In the genomic region with DNA sequence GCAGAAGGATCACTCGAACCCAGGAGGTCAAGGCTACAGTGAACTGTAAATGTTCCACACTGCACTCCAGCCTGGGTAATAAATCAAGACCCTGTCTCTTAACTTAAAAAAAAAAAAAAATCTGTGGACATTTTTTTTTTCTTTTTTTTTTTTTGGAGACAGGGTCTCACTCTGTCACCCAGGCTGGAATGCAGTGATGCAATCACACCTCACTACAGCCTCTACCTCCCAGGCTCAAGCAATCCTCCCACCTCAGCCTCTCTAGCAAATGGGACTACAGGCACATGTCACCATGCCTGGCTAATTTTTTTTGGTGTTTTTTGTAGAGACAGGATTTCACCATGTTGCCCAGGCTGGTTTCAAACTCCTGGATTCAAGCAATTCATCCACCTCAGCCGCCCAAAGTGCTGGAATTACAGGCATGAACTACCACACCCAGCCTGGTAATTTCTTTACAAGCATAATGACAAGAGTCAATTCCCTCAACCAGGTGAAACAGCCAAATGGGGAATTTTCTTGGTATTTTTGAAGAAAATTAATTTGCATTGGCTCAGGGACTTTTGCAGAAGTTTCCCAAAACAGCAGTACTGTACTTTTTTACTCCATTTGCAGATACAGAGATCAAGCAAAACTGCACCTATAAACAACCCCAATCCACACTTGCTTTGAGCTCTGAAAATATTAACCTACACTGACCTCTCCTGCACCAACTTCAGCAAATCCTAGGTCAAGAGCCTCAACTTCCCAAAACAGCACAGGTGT, we compare ENCODE assay signal across 17 cellular contexts. TPM values are rescaled to one million over a fixed set of nuclear protein-coding genes. Genes with fewer than 3 reads are reported as not detected.
DNase-seq lines count a peak whose midpoint lies in the region; ATAC-seq, FAIRE-seq and TF ChIP-seq lines count a peak whose summit lies in the region.
"Had no signal": no experiment of that assay in that cellular context is flagged by ENCODE, and none has a peak within 500 bp of the region (broad histone marks: within the 10 kb centered on the region; RNA-seq: fewer than 3 reads in every experiment).

No MANE protein-coding gene starts in this region.

- no peak overlapping the region for H3K4me3 Mint-ChIP-seq in activated naive CD4-positive, alpha-beta T cell treated with anti-CD3 and anti-CD28 coated beads for 36 hours
- H3K4me3 Mint-ChIP-seq in WTC11: no peak overlapping the region
- H3K4me3 Mint-ChIP-seq: CD4-positive, alpha-beta T cell had no signal

- peak overlapping the region in 1 of 2 donors; percentile 34 for H3K27ac ChIP-seq in small intestine (ENCODE audit: low read depth in 1 of 2, low read length in 1 of 2)
- H3K27ac ChIP-seq: SJCRH30, uterus had no signal

- H3K9me3 ChIP-seq in small intestine (ENCODE audit: control insufficient read depth, low read depth): no peaks in the 10 kb centered on the region
- H3K9me3 ChIP-seq: SJCRH30, uterus had no signal

- H3K36me3 Mint-ChIP-seq in activated naive CD4-positive, alpha-beta T cell treated with anti-CD3 and anti-CD28 coated beads for 36 hours (ENCODE audit: low read depth): peaks cover 4% of the 10 kb centered on the region
- H3K36me3 Mint-ChIP-seq in WTC11: no peaks in the 10 kb centered on the region

- DNase-seq in activated naive CD4-positive, alpha-beta T cell treated with anti-CD3 and anti-CD28 coated beads for 36 hours: peak; percentile 45
- no peak for DNase-seq in activated naive CD4-positive, alpha-beta T cell treated with Interleukin-2 at 50 U/mL for 16 hours
- DNase-seq in GM18507 (ENCODE audit: extremely low spot score, insufficient read length, low read depth): no peak
- DNase-seq in WTC11 (ENCODE audit: low spot score): no peak
- peak; percentile 26 for DNase-seq in small intestine
- no peak for DNase-seq in islet precursor cell
- no peak for DNase-seq in GDM1 (lab: John Stamatoyannopoulos, UW)
- DNase-seq: activated CD4-positive, alpha-beta T cell treated with anti-CD3 and anti-CD28 coated beads, Interleukin-2, amount 50 U/mL, for 48 hours; CD4-positive, alpha-beta T cell; MM.1S; NCI-H1930; SJCRH30; stimulated activated CD4-positive, alpha-beta T cell treated with anti-CD3 and anti-CD28 coated beads, Interleukin-12 subunit alpha, Interleukin-12 subunit beta, amount 100 ng/mL, for 4 hours; stimulated activated naive CD4-positive, alpha-beta T cell treated with Interleukin-2 at 50 U/mL for 16 hours; uterus had no signal

- intact Hi-C loops in activated naive CD4-positive, alpha-beta T cell treated with anti-CD3 and anti-CD28 coated beads for 36 hours (cut with micrococcal nuclease): loop anchor here (1.0 to 2.0 kb wide), 2 partner anchors 9 to 14 kb away; no protein-coding TSS in a partner anchor

- no peaks in the 10 kb centered on the region for H3K27me3 Mint-ChIP-seq in activated naive CD4-positive, alpha-beta T cell treated with anti-CD3 and anti-CD28 coated beads for 36 hours (ENCODE audit: low read depth)
- no peaks in the 10 kb centered on the region for H3K27me3 Mint-ChIP-seq in WTC11 (ENCODE audit: low read depth)
- H3K27me3 Mint-ChIP-seq: CD4-positive, alpha-beta T cell had no signal

- FAIRE-seq in GM18507 (lab: Jason Lieb, UNC): peak; percentile 83
- FAIRE-seq in small intestine (lab: Jason Lieb, UNC): no peak
- FAIRE-seq: TTC549 had no signal

- no peaks in the 10 kb centered on the region for H3K27me3 ChIP-seq in small intestine (ENCODE audit: control insufficient read depth in 2 of 2, insufficient read depth in 2 of 2, low read length in 2 of 2)
- H3K27me3 ChIP-seq: SJCRH30, uterus had no signal

- H3K27ac Mint-ChIP-seq in activated naive CD4-positive, alpha-beta T cell treated with anti-CD3 and anti-CD28 coated beads for 36 hours: peak overlapping the region; percentile 76
- H3K27ac Mint-ChIP-seq in WTC11: peak overlapping the region; percentile 25; the same call in 1 of the 2 replicates
- H3K27ac Mint-ChIP-seq: CD4-positive, alpha-beta T cell had no signal

- peaks cover under 1 to 2% of the 10 kb centered on the region in 2 donors for H3K4me1 ChIP-seq in small intestine (ENCODE audit: control insufficient read depth in 2 of 2, insufficient read depth in 1 of 2, low read depth in 1 of 2, low read length in 1 of 2)

- 51 to 82% (median 64%) methylated on average over 2 of the region's 2 CpGs for WGBS in small intestine, 3 donors

- POLR2A ChIA-PET in WTC11 (lab: Charles Lee): no interaction called here

- H3K4me1 Mint-ChIP-seq in activated naive CD4-positive, alpha-beta T cell treated with anti-CD3 and anti-CD28 coated beads for 36 hours (ENCODE audit: low read depth): peaks cover 39% of the 10 kb centered on the region
- peaks cover 17% of the 10 kb centered on the region for H3K4me1 Mint-ChIP-seq in WTC11

- H3K4me3 ChIP-seq in small intestine (ENCODE audit: low read depth in 1 of 2, low read length in 2 of 2): no peak overlapping the region
- H3K4me3 ChIP-seq: SJCRH30, uterus had no signal

- CTCF ChIA-PET in activated naive CD4-positive, alpha-beta T cell treated with anti-CD3 and anti-CD28 coated beads for 36 hours (lab: Charles Lee): no interaction called here
- CTCF ChIA-PET in WTC11 (lab: Charles Lee): no interaction called here

- H3K9me3 Mint-ChIP-seq in activated naive CD4-positive, alpha-beta T cell treated with anti-CD3 and anti-CD28 coated beads for 36 hours: no peaks in the 10 kb centered on the region
- H3K9me3 Mint-ChIP-seq in WTC11: no peaks in the 10 kb centered on the region
- H3K9me3 Mint-ChIP-seq: CD4-positive, alpha-beta T cell had no signal

- no peak for TF ChIP-seq CTCF in WTC11 (IDR thresholded peaks at IDR 0.05)

- peaks cover 2% of the 10 kb centered on the region in 2 donors for H3K36me3 ChIP-seq in small intestine (ENCODE audit: control insufficient read depth in 2 of 2, insufficient read depth in 2 of 2, low read length in 2 of 2)
- H3K36me3 ChIP-seq: SJCRH30, uterus had no signal

- ATAC-seq in WTC11 (no peak), GM19324 (IDR thresholded peaks at IDR 0.05; ENCODE audit: low FRiP score, unreplicated experiment) (no peak)

TF ChIP-seq in WTC11, 78 proteins besides CTCF, POLR2A, EP300 and RAD21 (continues in another document):
- TF ChIP-seq, protein P1, sequence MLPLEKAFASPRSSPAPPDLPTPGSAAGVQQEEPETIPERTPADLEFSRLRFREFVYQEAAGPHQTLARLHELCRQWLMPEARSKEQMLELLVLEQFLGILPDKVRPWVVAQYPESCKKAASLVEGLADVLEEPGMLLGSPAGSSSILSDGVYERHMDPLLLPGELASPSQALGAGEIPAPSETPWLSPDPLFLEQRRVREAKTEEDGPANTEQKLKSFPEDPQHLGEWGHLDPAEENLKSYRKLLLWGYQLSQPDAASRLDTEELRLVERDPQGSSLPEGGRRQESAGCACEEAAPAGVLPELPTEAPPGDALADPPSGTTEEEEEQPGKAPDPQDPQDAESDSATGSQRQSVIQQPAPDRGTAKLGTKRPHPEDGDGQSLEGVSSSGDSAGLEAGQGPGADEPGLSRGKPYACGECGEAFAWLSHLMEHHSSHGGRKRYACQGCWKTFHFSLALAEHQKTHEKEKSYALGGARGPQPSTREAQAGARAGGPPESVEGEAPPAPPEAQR (CRISPR knock-in tag; IDR thresholded peaks at IDR 0.05): no peak
- TF ChIP-seq TP53 (CRISPR knock-in tag; IDR thresholded peaks at IDR 0.05) (no peak), TEAD4 (CRISPR knock-in tag; IDR thresholded peaks at IDR 0.05) (no peak), ESRRA (CRISPR knock-in tag; IDR thresholded peaks at IDR 0.05; ENCODE audit: borderline replicate concordance) (no peak), ZNF671 (CRISPR knock-in tag; IDR thresholded peaks at IDR 0.05) (no peak)
- TF ChIP-seq, protein P2, sequence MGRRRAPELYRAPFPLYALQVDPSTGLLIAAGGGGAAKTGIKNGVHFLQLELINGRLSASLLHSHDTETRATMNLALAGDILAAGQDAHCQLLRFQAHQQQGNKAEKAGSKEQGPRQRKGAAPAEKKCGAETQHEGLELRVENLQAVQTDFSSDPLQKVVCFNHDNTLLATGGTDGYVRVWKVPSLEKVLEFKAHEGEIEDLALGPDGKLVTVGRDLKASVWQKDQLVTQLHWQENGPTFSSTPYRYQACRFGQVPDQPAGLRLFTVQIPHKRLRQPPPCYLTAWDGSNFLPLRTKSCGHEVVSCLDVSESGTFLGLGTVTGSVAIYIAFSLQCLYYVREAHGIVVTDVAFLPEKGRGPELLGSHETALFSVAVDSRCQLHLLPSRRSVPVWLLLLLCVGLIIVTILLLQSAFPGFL (CRISPR knock-in tag; IDR thresholded peaks at IDR 0.05; ENCODE audit: borderline replicate concordance): no peak
- TF ChIP-seq, protein P3, sequence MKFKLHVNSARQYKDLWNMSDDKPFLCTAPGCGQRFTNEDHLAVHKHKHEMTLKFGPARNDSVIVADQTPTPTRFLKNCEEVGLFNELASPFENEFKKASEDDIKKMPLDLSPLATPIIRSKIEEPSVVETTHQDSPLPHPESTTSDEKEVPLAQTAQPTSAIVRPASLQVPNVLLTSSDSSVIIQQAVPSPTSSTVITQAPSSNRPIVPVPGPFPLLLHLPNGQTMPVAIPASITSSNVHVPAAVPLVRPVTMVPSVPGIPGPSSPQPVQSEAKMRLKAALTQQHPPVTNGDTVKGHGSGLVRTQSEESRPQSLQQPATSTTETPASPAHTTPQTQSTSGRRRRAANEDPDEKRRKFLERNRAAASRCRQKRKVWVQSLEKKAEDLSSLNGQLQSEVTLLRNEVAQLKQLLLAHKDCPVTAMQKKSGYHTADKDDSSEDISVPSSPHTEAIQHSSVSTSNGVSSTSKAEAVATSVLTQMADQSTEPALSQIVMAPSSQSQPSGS (CRISPR knock-in tag; IDR thresholded peaks at IDR 0.05; ENCODE audit: borderline replicate concordance, low read depth): no peak
- TF ChIP-seq, protein P4, sequence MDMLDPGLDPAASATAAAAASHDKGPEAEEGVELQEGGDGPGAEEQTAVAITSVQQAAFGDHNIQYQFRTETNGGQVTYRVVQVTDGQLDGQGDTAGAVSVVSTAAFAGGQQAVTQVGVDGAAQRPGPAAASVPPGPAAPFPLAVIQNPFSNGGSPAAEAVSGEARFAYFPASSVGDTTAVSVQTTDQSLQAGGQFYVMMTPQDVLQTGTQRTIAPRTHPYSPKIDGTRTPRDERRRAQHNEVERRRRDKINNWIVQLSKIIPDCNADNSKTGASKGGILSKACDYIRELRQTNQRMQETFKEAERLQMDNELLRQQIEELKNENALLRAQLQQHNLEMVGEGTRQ (CRISPR knock-in tag; IDR thresholded peaks at IDR 0.05): no peak
- TF ChIP-seq, protein P5, sequence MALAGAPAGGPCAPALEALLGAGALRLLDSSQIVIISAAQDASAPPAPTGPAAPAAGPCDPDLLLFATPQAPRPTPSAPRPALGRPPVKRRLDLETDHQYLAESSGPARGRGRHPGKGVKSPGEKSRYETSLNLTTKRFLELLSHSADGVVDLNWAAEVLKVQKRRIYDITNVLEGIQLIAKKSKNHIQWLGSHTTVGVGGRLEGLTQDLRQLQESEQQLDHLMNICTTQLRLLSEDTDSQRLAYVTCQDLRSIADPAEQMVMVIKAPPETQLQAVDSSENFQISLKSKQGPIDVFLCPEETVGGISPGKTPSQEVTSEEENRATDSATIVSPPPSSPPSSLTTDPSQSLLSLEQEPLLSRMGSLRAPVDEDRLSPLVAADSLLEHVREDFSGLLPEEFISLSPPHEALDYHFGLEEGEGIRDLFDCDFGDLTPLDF (CRISPR knock-in tag; IDR thresholded peaks at IDR 0.05): no peak

RNA-seq across cellular contexts. Expression of a gene that starts 44.0 kb away (rescaled TPM):
- 10 to 100 TPM; 47.2 to 48.9 TPM for total RNA-seq in activated naive CD4-positive, alpha-beta T cell treated with anti-CD3 and anti-CD28 coated beads for 36 hours
- 39.7 to 49.8 TPM (median 48.4 TPM) in 3 replicates for total RNA-seq in WTC11 (2021)
- 10 to 100 TPM; 11.9 to 20.0 (median 13.6) TPM for polyA plus RNA-seq in small intestine

Comparison
In these comparisons a context has a peak if more than half of its experiments do, and no peak if none do; other contexts are left out.
1. DNase-seq: peak in activated naive CD4-positive, alpha-beta T cell treated with anti-CD3 and anti-CD28 coated beads for 36 hours (single experiment) and small intestine (single experiment); none in activated naive CD4-positive, alpha-beta T cell treated with Interleukin-2 at 50 U/mL for 16 hours (single experiment), GM18507 (single experiment), WTC11 (single experiment), islet precursor cell (single experiment) and GDM1 (single experiment).